Comparison of ENCODE assay signal across 1 cellular context in genomic region chr4:105149771-105150170, GRCh38.
TF ChIP-seq lines count a peak whose summit lies in the region.

No MANE protein-coding gene starts in this region.

TF ChIP-seq in GM23338, 12 proteins besides CTCF, POLR2A, EP300 and RAD21:
- TF ChIP-seq ZNF462 (CRISPR knock-in tag; IDR thresholded peaks at IDR 0.05) = no peak
